In genomic region chr5:146706321-146706972, GRCh38 we compare ENCODE assay signal across 14 cellular contexts.
DNase-seq lines count a peak whose midpoint lies in the region; ATAC-seq and TF ChIP-seq lines count a peak whose summit lies in the region.
"Had no signal": no experiment of that assay in that cellular context is flagged by ENCODE, and none has a peak within 500 bp of the region (broad histone marks: within the 10 kb centered on the region; RNA-seq: fewer than 3 reads in every experiment).

No MANE protein-coding gene starts in this region.

- H3K27me3 Mint-ChIP-seq in chondrocyte (ENCODE audit: low read depth) = peaks cover 3% of the 10 kb centered on the region
- H3K27me3 Mint-ChIP-seq in HFFc6 (ENCODE audit: insufficient read depth) = peaks cover 2% of the 10 kb centered on the region; the same call in 1 of the 2 replicates
- H3K27me3 Mint-ChIP-seq: activated naive CD8-positive, alpha-beta T cell treated with anti-CD3 and anti-CD28 coated beads, Interleukin-2, amount 50 U/mL, for 24 hours had no signal

- no peaks in the 10 kb centered on the region for H3K4me1 Mint-ChIP-seq in chondrocyte (ENCODE audit: low read depth)
- peaks cover 36% of the 10 kb centered on the region for H3K4me1 Mint-ChIP-seq in stimulated activated effector memory CD8-positive, alpha-beta T cell treated with anti-CD3 and anti-CD28 coated beads, Interleukin-12 subunit alpha, Interleukin-12 subunit beta, amount 100 ng/mL, for 72 hours
- H3K4me1 Mint-ChIP-seq in HFFc6 (ENCODE audit: low read depth) = no peaks in the 10 kb centered on the region

- H3K36me3 Mint-ChIP-seq in chondrocyte (ENCODE audit: low read depth) (no peaks in the 10 kb centered on the region), HFFc6 (ENCODE audit: low read depth) (no peaks in the 10 kb centered on the region)
- H3K36me3 Mint-ChIP-seq in stimulated activated effector memory CD8-positive, alpha-beta T cell treated with anti-CD3 and anti-CD28 coated beads, Interleukin-12 subunit alpha, Interleukin-12 subunit beta, amount 100 ng/mL, for 72 hours = no peaks in the 10 kb centered on the region

- peak; percentile 25 for TF ChIP-seq CTCF in chondrocyte (IDR thresholded peaks at IDR 0.05)
- TF ChIP-seq CTCF in HFFc6 (IDR thresholded peaks at IDR 0.05) = no peak; the same call in 1 of the 2 replicates

- ATAC-seq in stimulated activated effector memory CD8-positive, alpha-beta T cell treated with anti-CD3 and anti-CD28 coated beads, Interleukin-12 subunit alpha, Interleukin-12 subunit beta, amount 100 ng/mL, for 72 hours = no peak
- ATAC-seq: activated naive CD8-positive, alpha-beta T cell treated with anti-CD3 and anti-CD28 coated beads, Interleukin-2, amount 50 U/mL, for 24 hours; activated T-cell treated with anti-CD3 and anti-CD28 coated beads, Interleukin-2, amount 50 U/mL, for 4 hours; heart right ventricle; sciatic nerve had no signal

- H3K9me3 Mint-ChIP-seq in chondrocyte (ENCODE audit: low read depth) = no peaks in the 10 kb centered on the region
- H3K9me3 Mint-ChIP-seq in stimulated activated effector memory CD8-positive, alpha-beta T cell treated with anti-CD3 and anti-CD28 coated beads, Interleukin-12 subunit alpha, Interleukin-12 subunit beta, amount 100 ng/mL, for 72 hours = no peaks in the 10 kb centered on the region
- H3K9me3 Mint-ChIP-seq in HFFc6 = peaks cover 9% of the 10 kb centered on the region
- H3K9me3 Mint-ChIP-seq: activated T-cell treated with anti-CD3 and anti-CD28 coated beads, Interleukin-2, amount 50 U/mL, for 4 hours had no signal

- DNase-seq in activated gamma-delta T cell treated with Interleukin-2 at 50 U/mL for 16 hours (peak; percentile 3), activated gamma-delta T cell (lab: John Stamatoyannopoulos, UW) (no peak), NAMALWA (ENCODE audit: low spot score) (peak; percentile 16), chondrocyte (ENCODE audit: low spot score) (peak; percentile 84), HFFc6 (no peak), SKM-1 (lab: John Stamatoyannopoulos, UW; ENCODE audit: unreplicated experiment) (no peak), mucosa of gallbladder (ENCODE audit: low spot score) (no peak)
- DNase-seq in stimulated activated effector memory CD8-positive, alpha-beta T cell treated with anti-CD3 and anti-CD28 coated beads, Interleukin-12 subunit alpha, Interleukin-12 subunit beta, amount 100 ng/mL, for 72 hours (ENCODE audit: low spot score in 2 of 2) = no peak
- DNase-seq: activated naive CD8-positive, alpha-beta T cell treated with anti-CD3 and anti-CD28 coated beads, Interleukin-2, amount 50 U/mL, for 24 hours; activated T-cell treated with anti-CD3 and anti-CD28 coated beads, Interleukin-2, amount 50 U/mL, for 4 hours; effector CD4-positive, alpha-beta T cell; heart right ventricle; NCI-H1417 had no signal

- H3K27ac Mint-ChIP-seq in chondrocyte (ENCODE audit: unreplicated experiment) (no peak overlapping the region), HFFc6 (no peak overlapping the region)
- peak overlapping the region; percentile 77 for H3K27ac Mint-ChIP-seq in stimulated activated effector memory CD8-positive, alpha-beta T cell treated with anti-CD3 and anti-CD28 coated beads, Interleukin-12 subunit alpha, Interleukin-12 subunit beta, amount 100 ng/mL, for 72 hours
- H3K27ac Mint-ChIP-seq: activated naive CD8-positive, alpha-beta T cell treated with anti-CD3 and anti-CD28 coated beads, Interleukin-2, amount 50 U/mL, for 24 hours had no signal

- H3K4me3 Mint-ChIP-seq in chondrocyte (ENCODE audit: unreplicated experiment) = no peak overlapping the region
- no peak overlapping the region for H3K4me3 Mint-ChIP-seq in stimulated activated effector memory CD8-positive, alpha-beta T cell treated with anti-CD3 and anti-CD28 coated beads, Interleukin-12 subunit alpha, Interleukin-12 subunit beta, amount 100 ng/mL, for 72 hours
- H3K4me3 Mint-ChIP-seq in HFFc6 = no peak overlapping the region
- H3K4me3 Mint-ChIP-seq: activated naive CD8-positive, alpha-beta T cell treated with anti-CD3 and anti-CD28 coated beads, Interleukin-2, amount 50 U/mL, for 24 hours; activated T-cell treated with anti-CD3 and anti-CD28 coated beads, Interleukin-2, amount 50 U/mL, for 4 hours had no signal

Comparison
In these comparisons a context has a peak if more than half of its experiments do, and no peak if none do; other contexts are left out.
1. DNase-seq: peak in activated gamma-delta T cell treated with Interleukin-2 at 50 U/mL for 16 hours (single experiment), NAMALWA (single experiment) and chondrocyte (single experiment); none in activated gamma-delta T cell (single experiment), stimulated activated effector memory CD8-positive, alpha-beta T cell treated with anti-CD3 and anti-CD28 coated beads, Interleukin-12 subunit alpha, Interleukin-12 subunit beta, amount 100 ng/mL, for 72 hours (0 of 2), HFFc6 (single experiment), SKM-1 (single experiment) and mucosa of gallbladder (single experiment).